31 cellular contexts compared by ENCODE assay signal in genomic region chr6:132322398-132322797, GRCh38.
A peak's percentile ranks its signal among the peaks of the same experiment; 100 is the strongest.
DNase-seq lines count a peak whose midpoint lies in the region; ATAC-seq, FAIRE-seq and TF ChIP-seq lines count a peak whose summit lies in the region.
"Had no signal": no experiment of that assay in that cellular context is flagged by ENCODE, and none has a peak within 500 bp of the region (broad histone marks: within the 10 kb centered on the region; RNA-seq: fewer than 3 reads in every experiment).

No MANE protein-coding gene starts in this region.

- H3K9me3 Mint-ChIP-seq in astrocyte (ENCODE audit: unreplicated experiment), result no peaks in the 10 kb centered on the region
- H3K9me3 Mint-ChIP-seq: natural killer cell treated with Interleukin-12 subunit alpha and Interleukin-12 subunit beta and Interleukin-15 and Interleukin-18, amount 100 ng/mL, for 72 hours; T-helper 2 cell treated with Interferon-gamma antibody and Interleukin-4, amounts not matched to agents 5 μg/mL and 100 μg/mL, for 36 hours had no signal

- H3K4me3 ChIP-seq in astrocyte (ENCODE audit: insufficient read depth, low read depth, low read length) (no peak overlapping the region), fibroblast of pulmonary artery (replicated peaks; ENCODE audit: low read depth, low read length) (no peak overlapping the region)
- H3K4me3 ChIP-seq: BLaER1 treated with 17β-estradiol and CSF1 and Interleukin-3, amounts not matched to agents 10 nM and 100 nM; right atrium auricular region; SK-N-MC; upper lobe of right lung had no signal

- H3K4me3 Mint-ChIP-seq in astrocyte (ENCODE audit: unreplicated experiment), result no peak overlapping the region
- H3K4me3 Mint-ChIP-seq: activated CD4-positive, alpha-beta T cell treated with anti-CD3 and anti-CD28 coated beads for 36 hours; activated CD8-positive, alpha-beta T cell treated with anti-CD3 and anti-CD28 coated beads, Interleukin-2, amount 10 ng/mL, durations not matched to agents 7 days and 5 days; activated naive CD8-positive, alpha-beta T cell treated with anti-CD3 and anti-CD28 coated beads, Interleukin-2, amount 10 ng/mL, durations not matched to agents 7 days and 5 days; brain; natural killer cell treated with Interleukin-12 subunit alpha and Interleukin-12 subunit beta and Interleukin-15 and Interleukin-18, amount 100 ng/mL, for 72 hours; T-helper 2 cell treated with Interferon-gamma antibody and Interleukin-4, amounts not matched to agents 5 μg/mL and 100 μg/mL, for 36 hours had no signal

- TF ChIP-seq CTCF in astrocyte (IDR thresholded peaks at IDR 0.05; ENCODE audit: insufficient read depth, low read depth, low read length), result no peak
- no peak for TF ChIP-seq CTCF in fibroblast of pulmonary artery (IDR thresholded peaks at IDR 0.05; ENCODE audit: low read length, missing control alignments)
- no peak for TF ChIP-seq CTCF in omental fat pad (IDR thresholded peaks at IDR 0.05)

- H4K20me1 ChIP-seq in astrocyte (ENCODE audit: insufficient read depth, low read length), result no peaks in the 10 kb centered on the region
- H4K20me1 ChIP-seq: BLaER1 treated with 17β-estradiol and CSF1 and Interleukin-3, amounts not matched to agents 10 nM and 100 nM had no signal

- no peak overlapping the region for H3K27ac Mint-ChIP-seq in astrocyte (ENCODE audit: unreplicated experiment)
- H3K27ac Mint-ChIP-seq: activated CD4-positive, alpha-beta T cell treated with anti-CD3 and anti-CD28 coated beads for 36 hours; activated CD8-positive, alpha-beta T cell treated with anti-CD3 and anti-CD28 coated beads, Interleukin-2, amount 10 ng/mL, durations not matched to agents 7 days and 5 days; activated naive CD8-positive, alpha-beta T cell treated with anti-CD3 and anti-CD28 coated beads, Interleukin-2, amount 10 ng/mL, durations not matched to agents 7 days and 5 days; natural killer cell treated with Interleukin-12 subunit alpha and Interleukin-12 subunit beta and Interleukin-15 and Interleukin-18, amount 100 ng/mL, for 72 hours; T-helper 2 cell treated with Interferon-gamma antibody and Interleukin-4, amounts not matched to agents 5 μg/mL and 100 μg/mL, for 36 hours had no signal

- H2AFZ ChIP-seq in astrocyte (ENCODE audit: low read depth, low read length), result no peak overlapping the region

- no peaks in the 10 kb centered on the region for H3K9me3 ChIP-seq in astrocyte (ENCODE audit: insufficient read depth, low read depth, low read length)

- H3K79me2 ChIP-seq in astrocyte (ENCODE audit: insufficient read depth, low read length), result no peaks in the 10 kb centered on the region

- FAIRE-seq in astrocyte (lab: Jason Lieb, UNC), result peak; percentile 76
- FAIRE-seq: kidney had no signal

- H3K27me3 Mint-ChIP-seq in astrocyte (ENCODE audit: low read depth, unreplicated experiment), result no peaks in the 10 kb centered on the region
- H3K27me3 Mint-ChIP-seq: brain had no signal

- H3K27me3 ChIP-seq in astrocyte (ENCODE audit: insufficient read depth, low read length), result no peaks in the 10 kb centered on the region
- H3K27me3 ChIP-seq: BLaER1 treated with 17β-estradiol and CSF1 and Interleukin-3, amounts not matched to agents 10 nM and 100 nM; right atrium auricular region; upper lobe of right lung had no signal

- DNase-seq in EH (ENCODE audit: low read depth) (peak; percentile 17), astrocyte (ENCODE audit: low read depth) (peak; percentile 70), fibroblast of pulmonary artery (ENCODE audit: low read depth) (peak; percentile 51), omental fat pad (ENCODE audit: low spot score) (no peak), amniotic stem cell (lab: John Stamatoyannopoulos, UW) (no peak), DMS 273 (lab: John Stamatoyannopoulos, UW; ENCODE audit: unreplicated experiment) (no peak)
- DNase-seq: ACHN; activated CD4-positive, alpha-beta T cell treated with anti-CD3 and anti-CD28 coated beads for 36 hours; activated CD8-positive, alpha-beta T cell treated with anti-CD3 and anti-CD28 coated beads, Interleukin-2, amount 10 ng/mL, durations not matched to agents 7 days and 5 days; activated gamma-delta T cell; activated naive CD8-positive, alpha-beta T cell treated with anti-CD3 and anti-CD28 coated beads, Interleukin-2, amount 10 ng/mL, durations not matched to agents 7 days and 5 days; COR-L47; DMS79 treated with DMSO at 0.1 percent for 48 hours; effector CD4-positive, alpha-beta T cell; kidney; midbrain; NCI-H1436 treated with DMSO at 0.1 percent for 48 hours; NCI-H446; stimulated activated CD4-positive, alpha-beta T cell treated with anti-CD3 and anti-CD28 coated beads, Interleukin-2, amount 100 ng/mL, for 48 hours; substantia nigra; upper lobe of right lung had no signal

- peaks cover 4% of the 10 kb centered on the region for H3K4me1 ChIP-seq in astrocyte (ENCODE audit: insufficient read depth, low read length)
- H3K4me1 ChIP-seq: right atrium auricular region, upper lobe of right lung had no signal

- H3K4me1 Mint-ChIP-seq in astrocyte (ENCODE audit: low read depth, unreplicated experiment), result peaks cover 14% of the 10 kb centered on the region
- H3K4me1 Mint-ChIP-seq: activated naive CD8-positive, alpha-beta T cell treated with anti-CD3 and anti-CD28 coated beads, Interleukin-2, amount 10 ng/mL, durations not matched to agents 7 days and 5 days; brain had no signal

- H3K4me2 ChIP-seq in astrocyte (ENCODE audit: low read length), result no peak overlapping the region
- H3K4me2 ChIP-seq: BLaER1 treated with 17β-estradiol and CSF1 and Interleukin-3, amounts not matched to agents 10 nM and 100 nM had no signal

- H3K36me3 Mint-ChIP-seq in astrocyte (ENCODE audit: low read depth, unreplicated experiment), result no peaks in the 10 kb centered on the region
- H3K36me3 Mint-ChIP-seq: activated naive CD8-positive, alpha-beta T cell treated with anti-CD3 and anti-CD28 coated beads, Interleukin-2, amount 10 ng/mL, durations not matched to agents 7 days and 5 days; natural killer cell treated with Interleukin-12 subunit alpha and Interleukin-12 subunit beta and Interleukin-15 and Interleukin-18, amount 100 ng/mL, for 72 hours had no signal

- no peak overlapping the region for H3K9ac ChIP-seq in astrocyte (ENCODE audit: low read length)
- H3K9ac ChIP-seq: BLaER1 treated with 17β-estradiol and CSF1 and Interleukin-3, amounts not matched to agents 10 nM and 100 nM had no signal

- no peak overlapping the region for H3K27ac ChIP-seq in astrocyte (ENCODE audit: low read depth, low read length)
- H3K27ac ChIP-seq: BLaER1 treated with 17β-estradiol and CSF1 and Interleukin-3, amounts not matched to agents 10 nM and 100 nM; epithelial cell of prostate; HL-60; SK-N-MC; upper lobe of right lung had no signal

- ATAC-seq in omental fat pad (ENCODE audit: low FRiP score) (peak; percentile 91), HG03565 (IDR thresholded peaks at IDR 0.05; ENCODE audit: unreplicated experiment) (no peak), GM18511 (IDR thresholded peaks at IDR 0.05; ENCODE audit: unreplicated experiment) (no peak)
- ATAC-seq: activated CD4-positive, alpha-beta T cell treated with anti-CD3 and anti-CD28 coated beads for 36 hours; activated CD8-positive, alpha-beta T cell treated with anti-CD3 and anti-CD28 coated beads, Interleukin-2, amount 10 ng/mL, durations not matched to agents 7 days and 5 days; natural killer cell treated with Interleukin-12 subunit alpha and Interleukin-12 subunit beta and Interleukin-15 and Interleukin-18, amount 100 ng/mL, for 72 hours; upper lobe of right lung had no signal

- H3K36me3 ChIP-seq in astrocyte (ENCODE audit: insufficient read depth, low read length), result no peaks in the 10 kb centered on the region
- H3K36me3 ChIP-seq: BLaER1 treated with 17β-estradiol and CSF1 and Interleukin-3, amounts not matched to agents 10 nM and 100 nM; right atrium auricular region; upper lobe of right lung had no signal

Comparison
In these comparisons a context has a peak if more than half of its experiments do, and no peak if none do; other contexts are left out.
1. DNase-seq: peak in EH (single experiment), astrocyte (single experiment) and fibroblast of pulmonary artery (single experiment); none in omental fat pad (single experiment), amniotic stem cell (single experiment) and DMS 273 (single experiment).